Comparison of ENCODE assay signal across 18 cellular contexts in the genomic region with DNA sequence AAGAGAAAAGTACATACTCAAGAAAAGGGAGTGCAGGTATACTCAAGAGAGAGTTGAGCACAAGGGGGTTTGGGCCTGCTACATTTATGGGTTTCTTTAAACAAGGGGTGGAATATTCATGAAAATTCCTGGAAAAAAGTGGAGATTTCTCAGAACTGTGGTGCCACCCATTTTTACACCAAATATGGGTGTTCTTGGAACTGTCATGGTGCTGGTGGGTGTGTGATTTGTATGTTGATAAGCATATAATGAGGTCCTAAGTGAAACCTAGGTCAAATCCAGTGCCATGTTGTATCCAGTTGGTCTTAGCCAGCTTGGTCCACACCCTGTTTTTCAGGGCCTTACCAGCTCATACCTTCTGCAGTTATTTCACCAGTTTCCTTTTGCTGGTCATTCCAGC. TPM values are rescaled to one million over a fixed set of nuclear protein-coding genes. Genes with fewer than 3 reads are reported as not detected.
DNase-seq lines count a peak whose midpoint lies in the region; ATAC-seq and TF ChIP-seq lines count a peak whose summit lies in the region.
"Had no signal": no experiment of that assay in that cellular context is flagged by ENCODE, and none has a peak within 500 bp of the region (broad histone marks: within the 10 kb centered on the region; RNA-seq: fewer than 3 reads in every experiment).

No MANE protein-coding gene starts in this region.

- CTCF ChIA-PET in MCF 10A (lab: Yijun Ruan, JAX) = no interaction called here

- TF ChIP-seq CTCF in GM23338 (conservative IDR thresholded peaks at IDR 0.05; ENCODE audit: low read depth in 2 of 2) (no peak), type B pancreatic cell (conservative IDR thresholded peaks at IDR 0.05) (no peak), MCF 10A (IDR thresholded peaks at IDR 0.05; ENCODE audit: unreplicated experiment) (no peak)

- no peak overlapping the region for H3K27ac ChIP-seq in GM23338 (ENCODE audit: low read depth)
- H3K27ac ChIP-seq: BLaER1 treated with 17β-estradiol and CSF1 and Interleukin-3, amounts not matched to agents 10 nM and 100 nM; HL-60 had no signal

- no peaks in the 10 kb centered on the region for H3F3A ChIP-seq in GM23338 (replicated peaks; ENCODE audit: low read depth)

- peaks cover 14% of the 10 kb centered on the region for H3K9me2 ChIP-seq in GM23338 (ENCODE audit: insufficient read depth)

- H4K20me1 ChIP-seq in GM23338 (replicated peaks; ENCODE audit: insufficient read depth) = no peaks in the 10 kb centered on the region
- H4K20me1 ChIP-seq: BLaER1 treated with 17β-estradiol and CSF1 and Interleukin-3, amounts not matched to agents 10 nM and 100 nM had no signal

- no peak for ATAC-seq in GM23338
- no peak for ATAC-seq in T-helper 17 cell
- ATAC-seq: CD8-positive, alpha-beta T cell; GM12878 had no signal

- H3K4me1 Mint-ChIP-seq in GM23338 = peaks cover 54% of the 10 kb centered on the region
- H3K4me1 Mint-ChIP-seq in T-helper 17 cell = peaks cover 7% of the 10 kb centered on the region
- H3K4me1 Mint-ChIP-seq in type B pancreatic cell (ENCODE audit: unreplicated experiment) = peaks cover 42% of the 10 kb centered on the region
- H3K4me1 Mint-ChIP-seq in MCF 10A (ENCODE audit: insufficient read depth, unreplicated experiment) = no peaks in the 10 kb centered on the region
- H3K4me1 Mint-ChIP-seq in activated CD4-positive, alpha-beta T cell treated with anti-CD3 and anti-CD28 coated beads, Interleukin-2, amount 10 ng/mL, durations not matched to agents 24 days and 14 days = no peaks in the 10 kb centered on the region
- H3K4me1 Mint-ChIP-seq: B cell had no signal

- peaks cover 5% of the 10 kb centered on the region for H3K27me3 Mint-ChIP-seq in GM23338 (ENCODE audit: insufficient read depth, low read depth, poor library complexity)
- peaks cover 46% of the 10 kb centered on the region for H3K27me3 Mint-ChIP-seq in T-helper 17 cell
- H3K27me3 Mint-ChIP-seq in type B pancreatic cell = no peaks in the 10 kb centered on the region
- no peaks in the 10 kb centered on the region for H3K27me3 Mint-ChIP-seq in MCF 10A (ENCODE audit: insufficient read depth, unreplicated experiment)
- peaks cover 28% of the 10 kb centered on the region for H3K27me3 Mint-ChIP-seq in activated CD4-positive, alpha-beta T cell treated with anti-CD3 and anti-CD28 coated beads, Interleukin-2, amount 10 ng/mL, durations not matched to agents 24 days and 14 days

- H3K27me3 ChIP-seq in GM23338 (ENCODE audit: insufficient read depth) = no peaks in the 10 kb centered on the region
- H3K27me3 ChIP-seq: BLaER1 treated with 17β-estradiol and CSF1 and Interleukin-3, amounts not matched to agents 10 nM and 100 nM had no signal

- no peaks in the 10 kb centered on the region for H3K36me3 ChIP-seq in GM23338 (ENCODE audit: insufficient read depth)
- H3K36me3 ChIP-seq: BLaER1 treated with 17β-estradiol and CSF1 and Interleukin-3, amounts not matched to agents 10 nM and 100 nM had no signal

- POLR2A ChIA-PET in MCF 10A (lab: Yijun Ruan, JAX) = no interaction called here

- H3K4me1 ChIP-seq in GM23338 (ENCODE audit: insufficient read depth) = peaks cover 52% of the 10 kb centered on the region
- H3K4me1 ChIP-seq: BLaER1 treated with 17β-estradiol and CSF1 and Interleukin-3, amounts not matched to agents 10 nM and 100 nM had no signal

- no peak overlapping the region for H3K4me3 ChIP-seq in GM23338
- H3K4me3 ChIP-seq: BLaER1 treated with 17β-estradiol and CSF1 and Interleukin-3, amounts not matched to agents 10 nM and 100 nM; GM12878 had no signal

- H3K9me3 ChIP-seq in T-helper 17 cell (ENCODE audit: control insufficient read depth, low read length, poor library complexity, severe bottlenecking) = no peaks in the 10 kb centered on the region
- H3K9me3 ChIP-seq: BLaER1 treated with 17β-estradiol and CSF1 and Interleukin-3, amounts not matched to agents 10 nM and 100 nM had no signal

- no peak overlapping the region for H3K4me2 ChIP-seq in GM23338
- H3K4me2 ChIP-seq: BLaER1 treated with 17β-estradiol and CSF1 and Interleukin-3, amounts not matched to agents 10 nM and 100 nM had no signal

- no peaks in the 10 kb centered on the region for H3K79me2 ChIP-seq in GM23338 (replicated peaks; ENCODE audit: insufficient read depth)

- H3K9me3 Mint-ChIP-seq in GM23338 = no peaks in the 10 kb centered on the region
- no peaks in the 10 kb centered on the region for H3K9me3 Mint-ChIP-seq in type B pancreatic cell
- no peaks in the 10 kb centered on the region for H3K9me3 Mint-ChIP-seq in MCF 10A (ENCODE audit: unreplicated experiment)
- no peaks in the 10 kb centered on the region for H3K9me3 Mint-ChIP-seq in activated CD4-positive, alpha-beta T cell treated with anti-CD3 and anti-CD28 coated beads, Interleukin-2, amount 10 ng/mL, durations not matched to agents 24 days and 14 days
- H3K9me3 Mint-ChIP-seq: CD8-positive, alpha-beta T cell had no signal

- DNase-seq in GM23338 (ENCODE audit: low spot score) (no peak), T-helper 17 cell (no peak), erythroblast (lab: John Stamatoyannopoulos, UW) (peak; percentile 30 to 48), type B pancreatic cell (ENCODE audit: extremely low spot score, unreplicated experiment) (peak; percentile 2), cerebellum (ENCODE audit: low spot score) (no peak), MCF 10A (ENCODE audit: unreplicated experiment) (no peak)
- DNase-seq in activated CD4-positive, alpha-beta T cell treated with anti-CD3 and anti-CD28 coated beads, Interleukin-2, amount 10 ng/mL, durations not matched to agents 24 days and 14 days = no peak
- DNase-seq: CD8-positive, alpha-beta T cell; DMS 273 treated with DMSO at 0.1 percent for 48 hours; DMS53; DND-41; EL; HCEC 1CT; IMR-90 had no signal

- H3K36me3 Mint-ChIP-seq in GM23338 (ENCODE audit: low read depth) (no peaks in the 10 kb centered on the region), T-helper 17 cell (ENCODE audit: low read depth) (no peaks in the 10 kb centered on the region), type B pancreatic cell (no peaks in the 10 kb centered on the region), MCF 10A (ENCODE audit: insufficient read depth, unreplicated experiment) (peaks cover 4% of the 10 kb centered on the region)
- H3K36me3 Mint-ChIP-seq in activated CD4-positive, alpha-beta T cell treated with anti-CD3 and anti-CD28 coated beads, Interleukin-2, amount 10 ng/mL, durations not matched to agents 24 days and 14 days (ENCODE audit: low read depth) = no peaks in the 10 kb centered on the region
- H3K36me3 Mint-ChIP-seq: CD8-positive, alpha-beta T cell had no signal

- no peak overlapping the region for H3K27ac Mint-ChIP-seq in GM23338
- H3K27ac Mint-ChIP-seq in T-helper 17 cell = peak overlapping the region; percentile 37
- H3K27ac Mint-ChIP-seq in type B pancreatic cell = no peak overlapping the region
- H3K27ac Mint-ChIP-seq in MCF 10A (ENCODE audit: low read depth, unreplicated experiment) = no peak overlapping the region
- H3K27ac Mint-ChIP-seq in activated CD4-positive, alpha-beta T cell treated with anti-CD3 and anti-CD28 coated beads, Interleukin-2, amount 10 ng/mL, durations not matched to agents 24 days and 14 days = no peak overlapping the region
- H3K27ac Mint-ChIP-seq: B cell; CD8-positive, alpha-beta T cell had no signal

- peak overlapping the region; percentile 45; the same call in 1 of the 2 replicates for H2AFZ ChIP-seq in GM23338

- H3K4me3 Mint-ChIP-seq in GM23338 (no peak overlapping the region), T-helper 17 cell (no peak overlapping the region), type B pancreatic cell (no peak overlapping the region), MCF 10A (ENCODE audit: unreplicated experiment) (no peak overlapping the region)
- no peak overlapping the region for H3K4me3 Mint-ChIP-seq in activated CD4-positive, alpha-beta T cell treated with anti-CD3 and anti-CD28 coated beads, Interleukin-2, amount 10 ng/mL, durations not matched to agents 24 days and 14 days
- H3K4me3 Mint-ChIP-seq: B cell; CD8-positive, alpha-beta T cell had no signal

- no peak for TF ChIP-seq POLR2A in erythroblast (IDR thresholded peaks at IDR 0.05; ENCODE audit: low read length)

- no TSS peak for BruUV-seq in MCF 10A (replicated peaks; lab: Mats Ljungman, UMichigan)

- intact Hi-C loops in MCF 10A (cut with micrococcal nuclease) = no loop called here
- intact Hi-C loops in activated CD4-positive, alpha-beta T cell treated with anti-CD3 and anti-CD28 coated beads, Interleukin-2, amount 10 ng/mL, durations not matched to agents 24 days and 14 days (cut with micrococcal nuclease) = no loop called here

TF ChIP-seq in GM23338, 12 proteins besides CTCF, POLR2A, EP300 and RAD21 (continues in another document):
- TF ChIP-seq CREB1 (CRISPR knock-in tag; IDR thresholded peaks at IDR 0.05; ENCODE audit: low read depth) = no peak
- TF ChIP-seq ZNF114 (CRISPR knock-in tag; IDR thresholded peaks at IDR 0.05) = no peak

RNA-seq across cellular contexts. Expression of gene NEO1, which starts 32.5 kb away (rescaled TPM):
- total RNA-seq in GM23338 (2014; rRNA removed; shearing (Covaris generic)) = 40.6 and 45.8 TPM in 2 replicates
- 7.9 and 8.4 TPM in 2 replicates for polyA plus RNA-seq in GM23338 (2016; fragmentation: Nextera tagmentation; extraction: Ambion mirVana)
- total RNA-seq in T-helper 17 cell = 10 to 100 TPM; 21.9 to 22.9 TPM
- total RNA-seq in type B pancreatic cell (ENCODE audit: low replicate concordance) = 35.8 and 94.7 TPM in 2 replicates
- 142 TPM for total RNA-seq in cerebellum
- total RNA-seq in MCF 10A (2022) = 13.2 and 15.1 TPM in 2 replicates
- total RNA-seq in activated CD4-positive, alpha-beta T cell treated with anti-CD3 and anti-CD28 coated beads, Interleukin-2, amount 10 ng/mL, durations not matched to agents 24 days and 14 days = 5.8 TPM in 2 replicates

Comparison
In these comparisons a context has a peak if more than half of its experiments do, and no peak if none do; other contexts are left out.
1. DNase-seq: peak in erythroblast (2 of 2) and type B pancreatic cell (single experiment); none in GM23338 (single experiment), T-helper 17 cell (0 of 3), cerebellum (single experiment), MCF 10A (single experiment) and activated CD4-positive, alpha-beta T cell treated with anti-CD3 and anti-CD28 coated beads, Interleukin-2, amount 10 ng/mL, durations not matched to agents 24 days and 14 days (single experiment).